8 cellular contexts compared by ENCODE assay signal in the genomic region with DNA sequence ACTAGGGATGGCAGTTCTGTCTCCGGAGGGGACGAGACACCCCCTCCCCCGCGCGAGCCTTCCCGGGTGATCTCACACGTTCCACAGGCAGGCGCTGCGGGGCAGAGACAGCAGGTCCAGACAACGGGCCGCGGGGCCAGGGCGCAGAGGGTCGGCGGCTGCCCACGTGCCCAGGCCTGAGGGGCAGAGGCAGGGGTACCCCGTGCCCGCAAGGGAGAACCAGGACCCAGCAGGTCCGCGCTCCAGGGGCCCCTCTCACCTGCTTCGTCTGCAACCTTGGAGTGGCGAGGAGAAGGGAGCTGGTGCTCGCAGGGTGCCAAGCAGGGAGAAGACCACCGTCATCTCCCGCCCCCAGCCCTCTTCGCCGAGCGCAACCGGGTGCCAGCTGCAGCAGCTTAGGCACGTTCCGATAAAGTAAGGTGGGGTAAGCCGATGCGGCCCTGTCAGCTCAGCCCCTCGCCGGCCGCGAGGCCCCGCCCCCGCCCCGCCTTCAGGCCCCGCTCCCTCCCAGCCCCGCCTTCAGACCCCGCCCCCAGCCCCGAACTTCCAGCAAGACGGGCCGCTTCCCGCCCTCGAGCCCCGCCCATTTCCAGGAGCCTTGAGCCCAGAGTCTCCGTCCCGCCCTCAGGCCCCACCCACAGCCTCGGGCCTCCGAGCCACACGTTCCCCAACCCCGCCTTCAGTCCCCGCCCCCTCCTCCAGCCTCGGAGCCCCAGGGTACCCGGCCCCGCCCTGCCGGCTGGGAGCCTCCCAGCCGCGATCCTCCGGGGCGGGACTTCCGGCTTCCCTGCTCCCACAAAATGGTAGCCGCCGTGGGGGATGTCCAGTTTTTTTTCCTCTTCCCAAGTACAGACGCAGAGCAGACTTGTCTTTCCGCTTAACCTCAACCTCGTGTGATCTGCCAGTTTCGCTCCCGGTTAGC. TPM values are rescaled to one million over a fixed set of nuclear protein-coding genes. Genes with fewer than 3 reads are reported as not detected.
A peak's percentile ranks its signal among the peaks of the same experiment; 100 is the strongest.
DNase-seq lines count a peak whose midpoint lies in the region; ATAC-seq and TF ChIP-seq lines count a peak whose summit lies in the region.

Gene GPR155 (minus strand): TSS at position 416 of the 922 bp plus-strand sequence. CDS start 5,073 bp downstream, outside the sequence.

- H3K27ac ChIP-seq in esophagus muscularis mucosa (replicated peaks in 1 of 4): peak within 1 kb of the TSS; percentile 92 to 98 (median 94)
- peak within 1 kb of the TSS; percentile 92 for H3K27ac ChIP-seq in muscle layer of duodenum (ENCODE audit: low read length)

- peak in 1 of 3 experiments; percentile 19 for TF ChIP-seq CTCF in esophagus muscularis mucosa (IDR thresholded peaks at IDR 0.05)

- in situ Hi-C loops in KBM-7 (cut with MboI; ENCODE audit: low pct_unique_long_range_greater_than_20kb, low sequenced_read_pairs): no loop called here

- peak; percentile 78 for ATAC-seq in GM21717 (IDR thresholded peaks at IDR 0.05; ENCODE audit: unreplicated experiment)
- peak; percentile 87 to 91 for ATAC-seq in activated T-cell treated with anti-CD3 and anti-CD28 coated beads, Interleukin-2, amount 50 U/mL, for 4 hours

- H3K4me1 ChIP-seq in esophagus muscularis mucosa (peaks cover 4 to 25% (median 17%) of the 10 kb centered on the region in 4 donors), muscle layer of duodenum (ENCODE audit: control insufficient read depth in 1 of 2, insufficient read depth in 2 of 2, low read length in 2 of 2) (peaks cover 0 to 8% of the 10 kb centered on the region in 2 donors)

- H3K27me3 ChIP-seq in esophagus muscularis mucosa (no peaks in the 10 kb centered on the region), muscle layer of duodenum (ENCODE audit: low read depth, low read length) (no peaks in the 10 kb centered on the region)

- DNase-seq in DMS53 treated with DMSO at 0.1 percent for 48 hours (lab: John Stamatoyannopoulos, UW; ENCODE audit: unreplicated experiment): peak; percentile 96
- peak; percentile 85 for DNase-seq in KBM-7
- DNase-seq in activated T-cell treated with anti-CD3 and anti-CD28 coated beads, Interleukin-2, amount 50 U/mL, for 4 hours: peak; percentile 99
- peak; percentile 100 for DNase-seq in esophagus muscularis mucosa (ENCODE audit: extremely low spot score)
- DNase-seq in stimulated activated CD8-positive, alpha-beta memory T cell treated with anti-CD3 and anti-CD28 coated beads, Interleukin-7, amount 100 ng/mL, for 24 hours (ENCODE audit: low read depth): peak; percentile 98

- no peak for TF ChIP-seq EP300 in esophagus muscularis mucosa (IDR thresholded peaks at IDR 0.05)

- peak within 1 kb of the TSS; percentile 96 for H3K4me3 Mint-ChIP-seq in activated T-cell treated with anti-CD3 and anti-CD28 coated beads, Interleukin-2, amount 50 U/mL, for 4 hours

- peak; percentile 29 for TF ChIP-seq POLR2A in esophagus muscularis mucosa (IDR thresholded peaks at IDR 0.05; ENCODE audit: low read depth)

- H3K36me3 Mint-ChIP-seq in activated T-cell treated with anti-CD3 and anti-CD28 coated beads, Interleukin-2, amount 50 U/mL, for 4 hours (ENCODE audit: insufficient read depth): peaks cover 9% of the 10 kb centered on the region

- peaks cover 58% of the 10 kb centered on the region for H3K4me1 Mint-ChIP-seq in activated T-cell treated with anti-CD3 and anti-CD28 coated beads, Interleukin-2, amount 50 U/mL, for 4 hours (ENCODE audit: low read depth)

- no peaks in the 10 kb centered on the region for H3K9me3 Mint-ChIP-seq in activated T-cell treated with anti-CD3 and anti-CD28 coated beads, Interleukin-2, amount 50 U/mL, for 4 hours

- intact Hi-C loops in esophagus muscularis mucosa (cut with DNase I): no loop called here

- peaks cover 0 to 6% (median 0%) of the 10 kb centered on the region in 4 donors for H3K36me3 ChIP-seq in esophagus muscularis mucosa
- H3K36me3 ChIP-seq in muscle layer of duodenum (ENCODE audit: control insufficient read depth in 1 of 2, insufficient read depth in 2 of 2, low read length in 2 of 2): no peaks in the 10 kb centered on the region

- WGBS in esophagus muscularis mucosa: 2% methylated on average over 33 of the region's 72 CpGs

- H3K27me3 Mint-ChIP-seq in activated T-cell treated with anti-CD3 and anti-CD28 coated beads, Interleukin-2, amount 50 U/mL, for 4 hours (ENCODE audit: low read depth): no peaks in the 10 kb centered on the region

- H3K4me3 ChIP-seq in esophagus muscularis mucosa (peak within 1 kb of the TSS; percentile 91 to 97 (median 96)), muscle layer of duodenum (ENCODE audit: low read depth in 1 of 2, low read length in 2 of 2) (peak within 1 kb of the TSS; percentile 86 to 89)

- no peaks in the 10 kb centered on the region for H3K9me3 ChIP-seq in esophagus muscularis mucosa
- no peaks in the 10 kb centered on the region for H3K9me3 ChIP-seq in muscle layer of duodenum (ENCODE audit: control insufficient read depth in 1 of 2, low read length in 2 of 2)

TF ChIP-seq in PFSK-1, 5 proteins besides CTCF, POLR2A, EP300 and RAD21:
- no peak for TF ChIP-seq SIN3A (IDR thresholded peaks at IDR 0.05; ENCODE audit: borderline replicate concordance, insufficient read depth, low read length)
- no peak for TF ChIP-seq FOXP2 (optimal IDR thresholded peaks at IDR 0.05; ENCODE audit: borderline replicate concordance, extremely low read depth, extremely low read length, insufficient read depth)
- TF ChIP-seq POLR2AphosphoS5 (IDR thresholded peaks at IDR 0.05; ENCODE audit: low read depth, low read length): peak; percentile 80; the same call in 1 of the 2 replicates
- TF ChIP-seq REST (IDR thresholded peaks at IDR 0.05; ENCODE audit: insufficient read depth in 1 of 2, low read depth in 2 of 2, low read length in 2 of 2): no peak
- peak; percentile 58; the same call in 1 of the 2 replicates for TF ChIP-seq TAF1 (IDR thresholded peaks at IDR 0.05; ENCODE audit: borderline replicate concordance, insufficient read depth, low read length)

RNA-seq across cellular contexts. Expression of gene GPR155, which starts in this region (rescaled TPM):
- polyA plus RNA-seq in PFSK-1 (2012; ENCODE audit: insufficient read length, low read depth): 0.04 TPM
- total RNA-seq in activated T-cell treated with anti-CD3 and anti-CD28 coated beads, Interleukin-2, amount 50 U/mL, for 4 hours: 1 to 10 TPM; 2.3 to 3.4 (median 2.7) TPM
- total RNA-seq in esophagus muscularis mucosa: 10 to 100 TPM; 28.8 to 43.2 (median 39.1) TPM

Comparison
In these comparisons a context has a peak if more than half of its experiments do, and no peak if none do; other contexts are left out.
1. Peak in every context shown above with its lines: DNase-seq, ATAC-seq, H3K4me3 ChIP-seq and H3K27ac ChIP-seq.
2. RNA of gene GPR155 (total RNA-seq): 28.8 to 43.2 TPM in esophagus muscularis mucosa; 2.3 to 3.4 TPM in activated T-cell treated with anti-CD3 and anti-CD28 coated beads, Interleukin-2, amount 50 U/mL, for 4 hours; every median in the first group is over 4 times any median in the second.